Comparison of ENCODE assay signal across 1 cellular context in the genomic region with DNA sequence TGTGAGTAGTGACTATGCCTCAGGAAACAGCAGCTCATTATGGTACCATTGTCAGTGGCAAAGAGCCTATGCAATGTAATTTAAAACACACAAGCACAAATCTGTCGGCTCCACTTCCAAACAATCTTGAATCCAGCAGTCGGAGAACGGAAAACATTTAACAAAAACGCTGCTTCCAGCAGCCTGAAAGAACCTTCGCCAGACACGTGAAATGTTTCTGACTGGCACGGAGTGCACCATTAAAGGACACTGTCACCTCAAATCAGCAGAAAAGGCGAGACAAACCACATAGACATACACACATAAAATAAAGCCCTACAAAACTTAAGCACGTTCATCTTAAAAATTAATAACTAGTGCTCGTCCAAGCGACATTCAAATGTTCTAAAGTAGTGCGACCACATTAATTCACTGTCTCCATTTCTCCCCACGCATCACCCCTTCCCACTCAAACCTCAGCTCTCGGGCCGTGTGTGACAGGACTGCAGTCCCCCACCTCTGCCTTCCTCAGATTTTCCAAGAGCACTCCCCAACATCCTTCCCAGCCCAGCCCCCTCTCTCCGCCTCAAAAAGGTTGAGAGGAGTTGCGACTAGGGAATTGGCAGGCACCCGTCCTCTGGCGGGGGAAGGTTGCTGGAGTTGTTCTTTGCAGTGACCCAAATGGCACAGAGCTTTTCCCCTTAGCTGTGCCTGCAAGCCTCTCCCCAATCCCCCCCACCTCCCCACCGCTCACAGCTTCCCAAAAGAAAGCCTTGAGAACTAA.
TF ChIP-seq lines count a peak whose summit lies in the region.

No MANE protein-coding gene starts in this region.

TF ChIP-seq in WTC11, 78 proteins besides CTCF, POLR2A, EP300 and RAD21 (continued from another document):
- TF ChIP-seq, protein P1, sequence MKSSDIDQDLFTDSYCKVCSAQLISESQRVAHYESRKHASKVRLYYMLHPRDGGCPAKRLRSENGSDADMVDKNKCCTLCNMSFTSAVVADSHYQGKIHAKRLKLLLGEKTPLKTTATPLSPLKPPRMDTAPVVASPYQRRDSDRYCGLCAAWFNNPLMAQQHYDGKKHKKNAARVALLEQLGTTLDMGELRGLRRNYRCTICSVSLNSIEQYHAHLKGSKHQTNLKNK (CRISPR knock-in tag; IDR thresholded peaks at IDR 0.05), result no peak
- TF ChIP-seq ATF6 (CRISPR knock-in tag; IDR thresholded peaks at IDR 0.05), result no peak
- no peak for TF ChIP-seq USF1 (CRISPR knock-in tag; IDR thresholded peaks at IDR 0.05)
- no peak for TF ChIP-seq ZNF219 (CRISPR knock-in tag; IDR thresholded peaks at IDR 0.05; ENCODE audit: borderline replicate concordance)
- no peak for TF ChIP-seq JUN (CRISPR knock-in tag; IDR thresholded peaks at IDR 0.05)
